ENCODE assay signal across 8 cellular contexts in genomic region chr14:91377700-91378652, GRCh38. TPM values are rescaled to one million over a fixed set of nuclear protein-coding genes. Genes with fewer than 3 reads are reported as not detected.
DNase-seq lines count a peak whose midpoint lies in the region; ATAC-seq and TF ChIP-seq lines count a peak whose summit lies in the region.

No MANE protein-coding gene starts in this region.

- H3K36me3 ChIP-seq in A673 (ENCODE audit: insufficient read depth, low read length, poor library complexity, severe bottlenecking) = no peaks in the 10 kb centered on the region

- H3K4me1 ChIP-seq in A673 (ENCODE audit: insufficient read depth, low read length, poor library complexity, severe bottlenecking) = peaks cover 74% of the 10 kb centered on the region

- CTCF ChIA-PET in A673 (lab: Charles Lee) = no interaction called here

- H3K4me3 ChIP-seq in A673 (ENCODE audit: low read depth, low read length, poor library complexity, severe bottlenecking) = no peak overlapping the region

- BruUV-seq in A673 (replicated peaks; lab: Mats Ljungman, UMichigan) = no TSS peak

- POLR2A ChIA-PET in A673 (lab: Charles Lee; ENCODE audit: low non-redundant PET) = interaction anchor here (0.7 to 0.9 kb wide), 2 partner anchors 10 to 32 kb away, joined by 3 to 5 read pairs; no protein-coding TSS in a partner anchor

- in situ Hi-C loops in G401 (cut with HindIII; ENCODE audit: low sequenced_read_pairs) = no loop called here

- TF ChIP-seq CTCF in A673 (conservative IDR thresholded peaks at IDR 0.05; ENCODE audit: low read depth, low read length) = no peak

- DNase-seq in A673 (ENCODE audit: low spot score) = no peak
- DNase-seq in G401 (ENCODE audit: low spot score) = peak; percentile 82
- DNase-seq in left cardiac atrium = no peak

- intact Hi-C loops in A673 (cut with micrococcal nuclease; ENCODE audit: unreplicated experiment) = no loop called here
- intact Hi-C loops in left cardiac atrium (cut with DNase I) = no loop called here

- ATAC-seq in SK-N-SH treated with all-trans-retinoic acid at 6 μM for 48 hours (peak; percentile 69), left cardiac atrium (peak; percentile 12 to 22), HG03520 (IDR thresholded peaks at IDR 0.05; ENCODE audit: unreplicated experiment) (no peak), GM18873 (IDR thresholded peaks at IDR 0.05; ENCODE audit: low FRiP score, unreplicated experiment) (no peak), HG03095 (IDR thresholded peaks at IDR 0.05; ENCODE audit: unreplicated experiment) (no peak), GM18858 (IDR thresholded peaks at IDR 0.05; ENCODE audit: unreplicated experiment) (no peak)

- no peaks in the 10 kb centered on the region for H3K27me3 ChIP-seq in A673 (replicated peaks; ENCODE audit: insufficient read depth, low read depth, low read length, poor library complexity)

- H3K27ac ChIP-seq in A673 (ENCODE audit: low read depth, low read length, poor library complexity, severe bottlenecking) = peak overlapping the region; percentile 2

- no peaks in the 10 kb centered on the region for H3K9me3 ChIP-seq in A673 (ENCODE audit: low read depth, low read length, poor library complexity, severe bottlenecking)

TF ChIP-seq in SK-N-SH treated with all-trans-retinoic acid at 6 μM for 48 hours, 23 proteins besides CTCF, POLR2A, EP300 and RAD21:
- TF ChIP-seq ZNF565 (CRISPR knock-in tag; conservative IDR thresholded peaks at IDR 0.05; ENCODE audit: low read depth) (no peak), TCF4 (CRISPR knock-in tag; IDR thresholded peaks at IDR 0.05; ENCODE audit: borderline replicate concordance) (peak; percentile 95), ZNF8 (CRISPR knock-in tag; IDR thresholded peaks at IDR 0.05) (peak; percentile 5; the same call in 1 of the 2 replicates), BACH2 (CRISPR knock-in tag; IDR thresholded peaks at IDR 0.05; ENCODE audit: borderline replicate concordance) (no peak), TOX (CRISPR knock-in tag; IDR thresholded peaks at IDR 0.05; ENCODE audit: borderline replicate concordance) (no peak), TSHZ2 (CRISPR knock-in tag; IDR thresholded peaks at IDR 0.05) (peak; percentile 59; the same call in 1 of the 2 replicates), ARNTL (CRISPR knock-in tag; IDR thresholded peaks at IDR 0.05; ENCODE audit: borderline replicate concordance, low read depth) (no peak), OSR1 (CRISPR knock-in tag; IDR thresholded peaks at IDR 0.05) (no peak), RARB (CRISPR knock-in tag; IDR thresholded peaks at IDR 0.05) (no peak), PPARA (CRISPR knock-in tag; IDR thresholded peaks at IDR 0.05; ENCODE audit: borderline replicate concordance) (no peak), ZNF70 (CRISPR knock-in tag; IDR thresholded peaks at IDR 0.05) (0 out of 2 replicates have a peak, but pooled peaks have one; percentile 13), ZC3H10 (CRISPR knock-in tag; IDR thresholded peaks at IDR 0.05) (no peak), ZFP30 (CRISPR knock-in tag; IDR thresholded peaks at IDR 0.05) (no peak), GLIS3 (CRISPR knock-in tag; IDR thresholded peaks at IDR 0.05) (no peak), ESRRG (CRISPR knock-in tag; IDR thresholded peaks at IDR 0.05) (no peak)

RNA-seq across cellular contexts. Expression of gene CCDC88C, which starts 39.6 kb away (rescaled TPM):
- total RNA-seq in A673 (2021) = 36.8 and 49.1 TPM in 2 replicates
- total RNA-seq in G401 (2014; rRNA removed; shearing (Covaris generic)) = 14.0 and 16.9 TPM in 2 replicates
- total RNA-seq in left cardiac atrium = 1 to 10 TPM; 3.5 to 5.0 TPM

Comparison
In these comparisons a context has a peak if more than half of its experiments do, and no peak if none do; other contexts are left out.
1. ATAC-seq: peak in SK-N-SH treated with all-trans-retinoic acid at 6 μM for 48 hours (single experiment) and left cardiac atrium (2 of 2); none in HG03520 (single experiment), GM18873 (single experiment), HG03095 (single experiment) and GM18858 (single experiment).